Comparison of ENCODE assay signal across 8 cellular contexts in genomic region chr6:70686548-70687133, GRCh38. TPM values are rescaled to one million over a fixed set of nuclear protein-coding genes. Genes with fewer than 3 reads are reported as not detected.
DNase-seq lines count a peak whose midpoint lies in the region; ATAC-seq lines count a peak whose summit lies in the region.

No MANE protein-coding gene starts in this region.

- intact Hi-C loops in CD4-positive, alpha-beta memory T cell (cut with micrococcal nuclease) = loop anchor here (1.0 to 5.0 kb wide), 5 partner anchors 120 to 315 kb away; partner anchors contain the start of genes FAM135A and SDHAF4
- intact Hi-C loops in activated T-helper 2 cell treated with anti-CD3 and anti-CD28 coated beads, Interferon-gamma antibody, Interleukin-2, Interleukin-4, amounts not matched to agents 10 μg/mL and 5 μg/mL and 100 μg/mL, durations not matched to agents 14 hours and 24 hours and 36 hours (cut with micrococcal nuclease) = loop anchor here (1.0 to 5.0 kb wide), 5 partner anchors 18 to 326 kb away; no protein-coding TSS in a partner anchor

- H3K27me3 ChIP-seq in CD4-positive, alpha-beta memory T cell (ENCODE audit: insufficient read depth, low read length) = no peaks in the 10 kb centered on the region

- H3K27ac Mint-ChIP-seq in CD4-positive, alpha-beta memory T cell = peak overlapping the region in 1 of 7 donors; percentile 40
- H3K27ac Mint-ChIP-seq in activated T-helper 2 cell treated with anti-CD3 and anti-CD28 coated beads, Interferon-gamma antibody, Interleukin-2, Interleukin-4, amounts not matched to agents 10 μg/mL and 5 μg/mL and 100 μg/mL, durations not matched to agents 14 hours and 24 hours and 36 hours = no peak overlapping the region

- H3K4me1 Mint-ChIP-seq in CD4-positive, alpha-beta memory T cell = peaks cover 41 to 70% (median 48%) of the 10 kb centered on the region in 4 donors
- peaks cover 25% of the 10 kb centered on the region for H3K4me1 Mint-ChIP-seq in activated T-helper 2 cell treated with anti-CD3 and anti-CD28 coated beads, Interferon-gamma antibody, Interleukin-2, Interleukin-4, amounts not matched to agents 10 μg/mL and 5 μg/mL and 100 μg/mL, durations not matched to agents 14 hours and 24 hours and 36 hours (ENCODE audit: low read depth)

- CTCF ChIA-PET in CD4-positive, alpha-beta memory T cell (lab: Charles Lee; ENCODE audit: partially characterized antibody) = interaction anchor here (0.6 to 5.2 kb wide), 28 partner anchors 9 to 466 kb away, joined by 3 to 39 read pairs (median 5); partner anchors contain the start of genes SDHAF4 and SMAP1

- no peak overlapping the region for H3K4me3 ChIP-seq in CD4-positive, alpha-beta memory T cell (ENCODE audit: low read length in 2 of 2)

- no peaks in the 10 kb centered on the region for H3K27me3 Mint-ChIP-seq in CD4-positive, alpha-beta memory T cell
- H3K27me3 Mint-ChIP-seq in activated T-helper 2 cell treated with anti-CD3 and anti-CD28 coated beads, Interferon-gamma antibody, Interleukin-2, Interleukin-4, amounts not matched to agents 10 μg/mL and 5 μg/mL and 100 μg/mL, durations not matched to agents 14 hours and 24 hours and 36 hours (ENCODE audit: low read depth) = no peaks in the 10 kb centered on the region

- H3K4me3 Mint-ChIP-seq in CD4-positive, alpha-beta memory T cell = no peak overlapping the region
- H3K4me3 Mint-ChIP-seq in activated T-helper 2 cell treated with anti-CD3 and anti-CD28 coated beads, Interferon-gamma antibody, Interleukin-2, Interleukin-4, amounts not matched to agents 10 μg/mL and 5 μg/mL and 100 μg/mL, durations not matched to agents 14 hours and 24 hours and 36 hours (ENCODE audit: low read depth) = no peak overlapping the region

- peak in 4 of 5 donors; percentile 35 to 43 (median 38) for DNase-seq in CD4-positive, alpha-beta memory T cell
- DNase-seq in NCI-H69 (lab: John Stamatoyannopoulos, UW) (peak; percentile 59), cerebellar cortex (ENCODE audit: low spot score) (peak; percentile 66), medulla oblongata (ENCODE audit: extremely low spot score) (peak; percentile 57), H4 (ENCODE audit: low spot score) (no peak), D341Med (ENCODE audit: low spot score) (no peak)
- no peak for DNase-seq in activated T-helper 2 cell treated with anti-CD3 and anti-CD28 coated beads, Interferon-gamma antibody, Interleukin-2, Interleukin-4, amounts not matched to agents 10 μg/mL and 5 μg/mL and 100 μg/mL, durations not matched to agents 14 hours and 24 hours and 36 hours (ENCODE audit: low spot score)

- no peaks in the 10 kb centered on the region for H3K36me3 ChIP-seq in CD4-positive, alpha-beta memory T cell (ENCODE audit: insufficient read depth, low read length)

- H3K9me3 Mint-ChIP-seq in CD4-positive, alpha-beta memory T cell = peaks cover 0 to 12% (median 9%) of the 10 kb centered on the region in 8 donors
- H3K9me3 Mint-ChIP-seq in activated T-helper 2 cell treated with anti-CD3 and anti-CD28 coated beads, Interferon-gamma antibody, Interleukin-2, Interleukin-4, amounts not matched to agents 10 μg/mL and 5 μg/mL and 100 μg/mL, durations not matched to agents 14 hours and 24 hours and 36 hours = peaks cover 9% of the 10 kb centered on the region

- POLR2A ChIA-PET in CD4-positive, alpha-beta memory T cell (lab: Charles Lee; ENCODE audit: partially characterized antibody) = interaction anchor here (1.4 kb wide), 1 partner anchor 120 kb away, joined by 3 read pairs; the partner anchor contains the start of gene SDHAF4

- peaks cover 5 to 12% of the 10 kb centered on the region in 2 donors for H3K36me3 Mint-ChIP-seq in CD4-positive, alpha-beta memory T cell
- H3K36me3 Mint-ChIP-seq in activated T-helper 2 cell treated with anti-CD3 and anti-CD28 coated beads, Interferon-gamma antibody, Interleukin-2, Interleukin-4, amounts not matched to agents 10 μg/mL and 5 μg/mL and 100 μg/mL, durations not matched to agents 14 hours and 24 hours and 36 hours (ENCODE audit: low read depth) = peaks cover 10% of the 10 kb centered on the region

- H3K9me3 ChIP-seq in CD4-positive, alpha-beta memory T cell (ENCODE audit: control insufficient read depth in 1 of 2, low read length in 2 of 2) = no peaks in the 10 kb centered on the region

- peaks cover 32% of the 10 kb centered on the region for H3K4me1 ChIP-seq in CD4-positive, alpha-beta memory T cell (ENCODE audit: insufficient read depth, low read length)

- H3K27ac ChIP-seq in CD4-positive, alpha-beta memory T cell (ENCODE audit: low read depth, low read length) = no peak overlapping the region

- ATAC-seq in GM21381 (IDR thresholded peaks at IDR 0.05; ENCODE audit: unreplicated experiment) = peak; percentile 57

RNA-seq across cellular contexts. Expression of gene SMAP1, which starts 19.0 kb away (rescaled TPM):
- 10 to 100 TPM; 25.5 to 29.7 TPM for total RNA-seq in CD4-positive, alpha-beta memory T cell
- polyA plus RNA-seq in CD4-positive, alpha-beta memory T cell = 10 to 100 TPM; 27.0 to 38.4 TPM
- 25.9 and 26.0 TPM in 2 replicates for total RNA-seq in activated T-helper 2 cell treated with anti-CD3 and anti-CD28 coated beads, Interferon-gamma antibody, Interleukin-2, Interleukin-4, amounts not matched to agents 10 μg/mL and 5 μg/mL and 100 μg/mL, durations not matched to agents 14 hours and 24 hours and 36 hours
- 15.3 and 21.7 TPM in 2 replicates for total RNA-seq in H4 (2014; rRNA removed; shearing (Covaris generic))

Comparison
In these comparisons a context has a peak if more than half of its experiments do, and no peak if none do; other contexts are left out.
1. DNase-seq: peak in CD4-positive, alpha-beta memory T cell (4 of 5), NCI-H69 (single experiment), cerebellar cortex (single experiment) and medulla oblongata (single experiment); none in activated T-helper 2 cell treated with anti-CD3 and anti-CD28 coated beads, Interferon-gamma antibody, Interleukin-2, Interleukin-4, amounts not matched to agents 10 μg/mL and 5 μg/mL and 100 μg/mL, durations not matched to agents 14 hours and 24 hours and 36 hours (single experiment), H4 (single experiment) and D341Med (single experiment).